1 cellular context compared by ENCODE assay signal in genomic region chr7:69814421-69814962, GRCh38.
TF ChIP-seq lines count a peak whose summit lies in the region.

No MANE protein-coding gene starts in this region.

TF ChIP-seq in SK-N-SH, 30 proteins besides CTCF, POLR2A, EP300 and RAD21 (continued from another document):
- TF ChIP-seq TEAD4 (IDR thresholded peaks at IDR 0.05; ENCODE audit: borderline replicate concordance, insufficient read depth), result peak; percentile 88; the same call in 1 of the 2 replicates
- no peak for TF ChIP-seq SMC3 (IDR thresholded peaks at IDR 0.05; ENCODE audit: low read depth, low read length)
- no peak for TF ChIP-seq TAF1 (IDR thresholded peaks at IDR 0.05; ENCODE audit: borderline replicate concordance, low read depth, low read length)
- no peak for TF ChIP-seq MXI1 (IDR thresholded peaks at IDR 0.05; ENCODE audit: low read depth, low read length)
- no peak for TF ChIP-seq MEF2A (IDR thresholded peaks at IDR 0.05; ENCODE audit: borderline replicate concordance, low read depth)
- TF ChIP-seq USF1 (IDR thresholded peaks at IDR 0.05; ENCODE audit: borderline replicate concordance, low read depth), result no peak
- TF ChIP-seq RFX5 (IDR thresholded peaks at IDR 0.05; ENCODE audit: low read length), result no peak
- TF ChIP-seq GATA2 (CRISPR knock-in tag; IDR thresholded peaks at IDR 0.05), result no peak
- TF ChIP-seq FOSL2 (IDR thresholded peaks at IDR 0.05; ENCODE audit: borderline replicate concordance, low read depth), result no peak
- TF ChIP-seq FOXM1 (IDR thresholded peaks at IDR 0.05; ENCODE audit: low read depth), result no peak
- no peak for TF ChIP-seq ELF1 (IDR thresholded peaks at IDR 0.05)
- TF ChIP-seq JUND (IDR thresholded peaks at IDR 0.05), result peak; percentile 18; the same call in 1 of the 2 replicates
- no peak for TF ChIP-seq USF2 (IDR thresholded peaks at IDR 0.05; ENCODE audit: borderline replicate concordance, low read depth, low read length)
- TF ChIP-seq IRF3 (IDR thresholded peaks at IDR 0.05; ENCODE audit: low read depth, low read length), result no peak
- TF ChIP-seq RXRA (IDR thresholded peaks at IDR 0.05; ENCODE audit: borderline replicate concordance, low read depth), result peak; percentile 52; the same call in 1 of the 2 replicates
- no peak for TF ChIP-seq MAX (IDR thresholded peaks at IDR 0.05; ENCODE audit: low read depth)
- TF ChIP-seq YY1 (IDR thresholded peaks at IDR 0.05; ENCODE audit: low read depth), result no peak
- TF ChIP-seq REST (IDR thresholded peaks at IDR 0.05; ENCODE audit: low read depth, low read length), result no peak
- peak; percentile 94 for TF ChIP-seq TCF12 (IDR thresholded peaks at IDR 0.05)
- no peak for TF ChIP-seq NRF1 (IDR thresholded peaks at IDR 0.05; ENCODE audit: low read depth, low read length)
- no peak for TF ChIP-seq EZH2phosphoT487 (IDR thresholded peaks at IDR 0.05; ENCODE audit: borderline replicate concordance, low read depth)
- peak; percentile 87 for TF ChIP-seq NFIC (IDR thresholded peaks at IDR 0.05; ENCODE audit: borderline replicate concordance)
- peak; percentile 60; the same call in 1 of the 2 replicates for TF ChIP-seq POLR2AphosphoS5 (IDR thresholded peaks at IDR 0.05; ENCODE audit: low read depth, low read length)
